Comparison of ENCODE assay signal across 8 cellular contexts in genomic region chr5:52801329-52801728, GRCh38. TPM values are rescaled to one million over a fixed set of nuclear protein-coding genes. Genes with fewer than 3 reads are reported as not detected.
DNase-seq lines count a peak whose midpoint lies in the region; ATAC-seq and TF ChIP-seq lines count a peak whose summit lies in the region.

No MANE protein-coding gene starts in this region.

- TF ChIP-seq POLR2A in esophagus squamous epithelium (IDR thresholded peaks at IDR 0.05) (no peak), ovary (IDR thresholded peaks at IDR 0.05) (no peak)

- H3K27ac ChIP-seq in esophagus squamous epithelium = peak overlapping the region; percentile 88 to 97 (median 94)
- peak overlapping the region in 1 of 2 donors; percentile 90 for H3K27ac ChIP-seq in ovary

- peak overlapping the region; percentile 96 for H3K4me3 Mint-ChIP-seq in activated CD4-positive, alpha-beta T cell treated with anti-CD3 and anti-CD28 coated beads, Interleukin-2, amount 10 ng/mL, durations not matched to agents 24 days and 14 days

- peaks cover 5% of the 10 kb centered on the region for H3K27me3 Mint-ChIP-seq in activated CD4-positive, alpha-beta T cell treated with anti-CD3 and anti-CD28 coated beads, Interleukin-2, amount 10 ng/mL, durations not matched to agents 24 days and 14 days

- no peak for TF ChIP-seq EP300 in ovary (IDR thresholded peaks at IDR 0.05)

- no peaks in the 10 kb centered on the region for H3K27me3 ChIP-seq in esophagus squamous epithelium
- H3K27me3 ChIP-seq in ovary = no peaks in the 10 kb centered on the region

- no peaks in the 10 kb centered on the region for H3K9me3 ChIP-seq in esophagus squamous epithelium
- no peaks in the 10 kb centered on the region for H3K9me3 ChIP-seq in ovary

- H3K36me3 Mint-ChIP-seq in activated CD4-positive, alpha-beta T cell treated with anti-CD3 and anti-CD28 coated beads, Interleukin-2, amount 10 ng/mL, durations not matched to agents 24 days and 14 days (ENCODE audit: low read depth) = peaks cover 45% of the 10 kb centered on the region

- 30 to 32% methylated on average over 5 to 6 of the region's 8 CpGs for WGBS in esophagus squamous epithelium, 2 donors
- 10 to 16% (median 11%) methylated on average over 8 of the region's 8 CpGs for WGBS in ovary, 3 donors

- DNase-seq in activated CD4-positive, alpha-beta T cell treated with anti-CD3 and anti-CD28 coated beads, Interleukin-2, amount 10 ng/mL, durations not matched to agents 24 days and 14 days = peak; percentile 63
- no peak for DNase-seq in activated CD4-positive, alpha-beta T cell treated with anti-CD3 and anti-CD28 coated beads, Interleukin-2, amount 50 U/mL, for 4 hours
- DNase-seq in SW480 (ENCODE audit: low spot score) (peak; percentile 31), esophagus squamous epithelium (lab: John Stamatoyannopoulos, UW) (no peak), ovary (peak in 1 of 5 donors; percentile 13)
- no peak for DNase-seq in stimulated activated naive CD4-positive, alpha-beta T cell (lab: John Stamatoyannopoulos, UW)

- H3K27ac Mint-ChIP-seq in activated CD4-positive, alpha-beta T cell treated with anti-CD3 and anti-CD28 coated beads, Interleukin-2, amount 10 ng/mL, durations not matched to agents 24 days and 14 days = peak overlapping the region; percentile 95

- H3K4me3 ChIP-seq in esophagus squamous epithelium (peak overlapping the region; percentile 50 to 83 (median 72)), ovary (peak overlapping the region; percentile 49)

- no peaks in the 10 kb centered on the region for H3K9me3 Mint-ChIP-seq in activated CD4-positive, alpha-beta T cell treated with anti-CD3 and anti-CD28 coated beads, Interleukin-2, amount 10 ng/mL, durations not matched to agents 24 days and 14 days

- peaks cover 48% of the 10 kb centered on the region for H3K4me1 Mint-ChIP-seq in activated CD4-positive, alpha-beta T cell treated with anti-CD3 and anti-CD28 coated beads, Interleukin-2, amount 10 ng/mL, durations not matched to agents 24 days and 14 days

- ATAC-seq in GM19324 (IDR thresholded peaks at IDR 0.05; ENCODE audit: low FRiP score, unreplicated experiment) (no peak), HG02678 (IDR thresholded peaks at IDR 0.05; ENCODE audit: unreplicated experiment) (no peak)

- H3K4me1 ChIP-seq in esophagus squamous epithelium (peaks cover 24 to 93% (median 32%) of the 10 kb centered on the region in 3 donors), ovary (ENCODE audit: insufficient read depth) (peaks cover 4% of the 10 kb centered on the region)

- H3K36me3 ChIP-seq in esophagus squamous epithelium = peaks cover 0 to 14% (median 0%) of the 10 kb centered on the region in 3 donors
- H3K36me3 ChIP-seq in ovary = no peaks in the 10 kb centered on the region

- TF ChIP-seq CTCF in esophagus squamous epithelium (IDR thresholded peaks at IDR 0.05) (no peak), ovary (IDR thresholded peaks at IDR 0.05) (no peak)

- intact Hi-C loops in activated CD4-positive, alpha-beta T cell treated with anti-CD3 and anti-CD28 coated beads, Interleukin-2, amount 10 ng/mL, durations not matched to agents 24 days and 14 days (cut with micrococcal nuclease) = loop anchor here (2.0 to 5.0 kb wide), 4 partner anchors 77 to 306 kb away; partner anchors contain the start of gene MOCS2
- intact Hi-C loops in esophagus squamous epithelium (cut with DNase I) = no loop called here
- intact Hi-C loops in ovary (cut with DNase I) = no loop called here

RNA-seq across cellular contexts. Expression of gene ITGA1, which starts 13.6 kb away (rescaled TPM):
- 1.6 and 2.2 TPM in 2 replicates for total RNA-seq in activated CD4-positive, alpha-beta T cell treated with anti-CD3 and anti-CD28 coated beads, Interleukin-2, amount 10 ng/mL, durations not matched to agents 24 days and 14 days
- 10 to 100 TPM in 3 of 4 donors, 1 to 10 TPM in 1; 9.3 to 88.9 (median 17.6) TPM for total RNA-seq in esophagus squamous epithelium
- total RNA-seq in ovary = 10 to 100 TPM; 10.4 to 17.1 (median 14.7) TPM
- polyA plus RNA-seq in ovary = 10 to 100 TPM in 1 of 2 donors, 1 to 10 TPM in 1; 4.9 to 41.2 TPM

RNA-seq across cellular contexts. Expression of gene PELO, which starts 13.6 kb away (rescaled TPM):
- 20.0 and 21.2 TPM in 2 replicates for total RNA-seq in activated CD4-positive, alpha-beta T cell treated with anti-CD3 and anti-CD28 coated beads, Interleukin-2, amount 10 ng/mL, durations not matched to agents 24 days and 14 days
- total RNA-seq in esophagus squamous epithelium (10 to 100 TPM; 10.4 to 25.6 (median 14.6) TPM), ovary (10 to 100 TPM in 6 of 7 donors, 1 to 10 TPM in 1; 7.9 to 19.0 (median 11.8) TPM)
- polyA plus RNA-seq in ovary = 10 to 100 TPM in 1 of 2 donors, 1 to 10 TPM in 1; 6.3 to 18.4 TPM

Comparison
In these comparisons a context has a peak if more than half of its experiments do, and no peak if none do; other contexts are left out.
1. DNase-seq: peak in activated CD4-positive, alpha-beta T cell treated with anti-CD3 and anti-CD28 coated beads, Interleukin-2, amount 10 ng/mL, durations not matched to agents 24 days and 14 days (single experiment) and SW480 (single experiment); none in activated CD4-positive, alpha-beta T cell treated with anti-CD3 and anti-CD28 coated beads, Interleukin-2, amount 50 U/mL, for 4 hours (0 of 2), esophagus squamous epithelium (single experiment) and stimulated activated naive CD4-positive, alpha-beta T cell (0 of 6).